In genomic region chr18:62450546-62451395, GRCh38 we compare ENCODE assay signal across 1 cellular context.
TF ChIP-seq lines count a peak whose summit lies in the region.

No MANE protein-coding gene starts in this region.

TF ChIP-seq in HCT116, 20 proteins besides CTCF, POLR2A, EP300 and RAD21 (continued from another document):
- TF ChIP-seq EGR1 (IDR thresholded peaks at IDR 0.05; ENCODE audit: low read depth): no peak
- TF ChIP-seq ZNF274 (IDR thresholded peaks at IDR 0.05; ENCODE audit: low read depth, low read length): no peak
- peak; percentile 92 for TF ChIP-seq MAX (IDR thresholded peaks at IDR 0.05)
- TF ChIP-seq SP1 (IDR thresholded peaks at IDR 0.05; ENCODE audit: low read depth): peak; percentile 81
- no peak for TF ChIP-seq EZH2 (IDR thresholded peaks at IDR 0.05)
- peak; percentile 83 for TF ChIP-seq JUND (IDR thresholded peaks at IDR 0.05)
- TF ChIP-seq YY1 (IDR thresholded peaks at IDR 0.05; ENCODE audit: extremely low read depth, insufficient replicate concordance, low read depth, low read length): no peak
